In genomic region chr4:139301821-139302611, GRCh38 we compare ENCODE assay signal across 1 cellular context.
TF ChIP-seq lines count a peak whose summit lies in the region.

TSS of gene NDUFC1 (minus strand) at chr4:139302477. CDS start at chr4:139295798, 6,679 bp downstream.

TF ChIP-seq in K562, 482 proteins besides CTCF, POLR2A, EP300 and RAD21 (continued from another document and continues in another):
- TF ChIP-seq E4F1 (CRISPR knock-in tag; IDR thresholded peaks at IDR 0.05; ENCODE audit: borderline replicate concordance), result no peak
- no peak for TF ChIP-seq THAP12 (CRISPR knock-in tag; IDR thresholded peaks at IDR 0.05)
- TF ChIP-seq EZH2 (IDR thresholded peaks at IDR 0.05; ENCODE audit: borderline replicate concordance, low read depth, low read length), result no peak
- TF ChIP-seq ZNF184 (CRISPR knock-in tag; IDR thresholded peaks at IDR 0.05), result no peak
- no peak for TF ChIP-seq SIRT6 (IDR thresholded peaks at IDR 0.05; ENCODE audit: low read depth, low read length)
- TF ChIP-seq ETV1 (tag; conservative IDR thresholded peaks at IDR 0.05; ENCODE audit: low read depth), result peak; percentile 37; the same call in 1 of the 2 replicates
- no peak for TF ChIP-seq TARDBP (IDR thresholded peaks at IDR 0.05)
- TF ChIP-seq LARP7 (IDR thresholded peaks at IDR 0.05), result no peak
- no peak for TF ChIP-seq ZBTB40 (IDR thresholded peaks at IDR 0.05)
- TF ChIP-seq ZBTB40 (CRISPR knock-in tag; IDR thresholded peaks at IDR 0.05), result no peak
- TF ChIP-seq SAFB2 (IDR thresholded peaks at IDR 0.05; ENCODE audit: borderline replicate concordance, low read depth, low read length, severe bottlenecking), result no peak
- TF ChIP-seq CBX1 (IDR thresholded peaks at IDR 0.05; ENCODE audit: low read depth), result no peak
- TF ChIP-seq POLR3A (IDR thresholded peaks at IDR 0.05; ENCODE audit: borderline replicate concordance, extremely low read depth, insufficient read depth, insufficient read length), result no peak
- no peak for TF ChIP-seq ZNF518B (CRISPR knock-in tag; IDR thresholded peaks at IDR 0.05)
- TF ChIP-seq NFYB (IDR thresholded peaks at IDR 0.05; ENCODE audit: extremely low read depth, insufficient read length), result no peak
- no peak for TF ChIP-seq HMGXB4 (CRISPR knock-in tag; IDR thresholded peaks at IDR 0.05)
- TF ChIP-seq ZNF217 (CRISPR knock-in tag; IDR thresholded peaks at IDR 0.05), result 0 out of 2 replicates have a peak, but pooled peaks have one; percentile 27
- peak; percentile 17; the same call in 1 of the 2 replicates for TF ChIP-seq SUPT5H (IDR thresholded peaks at IDR 0.05)
- no peak for TF ChIP-seq POLR3G (IDR thresholded peaks at IDR 0.05; ENCODE audit: extremely low read depth, insufficient read length, insufficient replicate concordance)
- no peak for TF ChIP-seq ZNF41 (CRISPR knock-in tag; conservative IDR thresholded peaks at IDR 0.05)
- no peak for TF ChIP-seq L3MBTL2 (IDR thresholded peaks at IDR 0.05)
- TF ChIP-seq MYBL2 (IDR thresholded peaks at IDR 0.05; ENCODE audit: low read depth), result no peak
- TF ChIP-seq MYBL2 (CRISPR knock-in tag; IDR thresholded peaks at IDR 0.05; ENCODE audit: borderline replicate concordance), result no peak
- TF ChIP-seq NFIC (IDR thresholded peaks at IDR 0.05), result no peak
- TF ChIP-seq NFE2L1 (tag; IDR thresholded peaks at IDR 0.05; ENCODE audit: borderline replicate concordance, low read depth), result no peak
- no peak; the same call in 1 of the 2 replicates for TF ChIP-seq NKRF (IDR thresholded peaks at IDR 0.05; ENCODE audit: borderline replicate concordance)
- no peak for TF ChIP-seq ZNF512 (tag; IDR thresholded peaks at IDR 0.05)
- 0 out of 2 replicates have a peak, but pooled peaks have one; percentile 46 for TF ChIP-seq PREB (CRISPR knock-in tag; IDR thresholded peaks at IDR 0.05)
- TF ChIP-seq MAZ (CRISPR knock-in tag; conservative IDR thresholded peaks at IDR 0.05 in 1 of 2, IDR thresholded peaks at IDR 0.05 in 1 of 2), result peak in 1 of 2 experiments; percentile 55; a peak in 1 of 4 replicates
- no peak for TF ChIP-seq MYC (IDR thresholded peaks at IDR 0.05; ENCODE audit: low read depth, low read length)
- no peak for TF ChIP-seq MYC (CRISPR knock-in tag; IDR thresholded peaks at IDR 0.05; ENCODE audit: borderline replicate concordance, low read depth)
- TF ChIP-seq MEF2A (IDR thresholded peaks at IDR 0.05; ENCODE audit: control insufficient read depth, low read depth, low read length), result no peak
